ENCODE assay signal across 25 cellular contexts in genomic region chr11:67197606-67198005, GRCh38.
"Had no signal": no experiment of that assay in that cellular context is flagged by ENCODE, and none has a peak within 500 bp of the region (broad histone marks: within the 10 kb centered on the region; RNA-seq: fewer than 3 reads in every experiment).

No MANE protein-coding gene starts in this region.

- H3K4me3 ChIP-seq: left ventricle myocardium inferior, lung, mucosa of descending colon, psoas muscle, transverse colon had no signal

- H3K27me3 ChIP-seq: transverse colon had no signal

- DNase-seq: activated CD4-positive, alpha-beta T cell treated with anti-CD3 and anti-CD28 coated beads for 4 hours; activated CD4-positive, alpha-beta T cell treated with anti-CD3 and anti-CD28 coated beads, Interleukin-2, amount 50 U/mL, for 4 hours; activated CD8-positive, alpha-beta memory T cell treated with anti-CD3 and anti-CD28 coated beads for 24 hours; activated CD8-positive, alpha-beta memory T cell treated with anti-CD3 and anti-CD28 coated beads, Interleukin-2, amount 50 U/mL, for 4 hours; activated gamma-delta T cell treated with Interleukin-2 at 50 U/mL for 16 hours; activated naive CD8-positive, alpha-beta T cell treated with anti-CD3 and anti-CD28 coated beads, Interleukin-2, amount 50 U/mL, for 24 hours; activated T-cell treated with anti-CD3 and anti-CD28 coated beads, Interleukin-2, amount 50 U/mL, for 1 hour; amygdala; central memory CD4-positive, alpha-beta T cell; head of caudate nucleus; left ventricle myocardium inferior; mucosa of descending colon; occipital lobe; psoas muscle; stimulated activated CD4-positive, alpha-beta T cell treated with anti-CD3 and anti-CD28 coated beads, Interleukin-15, amount 100 ng/mL, for 24 hours; stimulated activated CD4-positive, alpha-beta T cell treated with anti-CD3 and anti-CD28 coated beads, Interleukin-2, amount 100 ng/mL, for 24 hours; stimulated activated naive CD4-positive, alpha-beta T cell; T-helper 1 cell; transverse colon had no signal

- H3K27ac Mint-ChIP-seq: activated naive CD4-positive, alpha-beta T cell treated with anti-CD3 and anti-CD28 coated beads, Interleukin-2, amount 50 U/mL, for 24 hours; activated naive CD8-positive, alpha-beta T cell treated with anti-CD3 and anti-CD28 coated beads, Interleukin-2, amount 50 U/mL, for 24 hours; activated T-helper 17 cell treated with anti-CD3 and anti-CD28 coated beads, Interleukin-2, amount 50 U/mL, for 72 hours had no signal

- H3K9me3 Mint-ChIP-seq: activated naive CD4-positive, alpha-beta T cell treated with anti-CD3 and anti-CD28 coated beads, Interleukin-2, amount 50 U/mL, for 24 hours; activated naive CD8-positive, alpha-beta T cell treated with anti-CD3 and anti-CD28 coated beads, Interleukin-2, amount 50 U/mL, for 24 hours; activated T-helper 17 cell treated with anti-CD3 and anti-CD28 coated beads, Interleukin-2, amount 50 U/mL, for 72 hours had no signal

- H3K4me3 Mint-ChIP-seq: activated naive CD4-positive, alpha-beta T cell treated with anti-CD3 and anti-CD28 coated beads, Interleukin-2, amount 50 U/mL, for 24 hours; activated naive CD8-positive, alpha-beta T cell treated with anti-CD3 and anti-CD28 coated beads, Interleukin-2, amount 50 U/mL, for 24 hours; activated T-helper 17 cell treated with anti-CD3 and anti-CD28 coated beads, Interleukin-2, amount 50 U/mL, for 72 hours had no signal

- H3K27me3 Mint-ChIP-seq: activated naive CD4-positive, alpha-beta T cell treated with anti-CD3 and anti-CD28 coated beads, Interleukin-2, amount 50 U/mL, for 24 hours; activated naive CD8-positive, alpha-beta T cell treated with anti-CD3 and anti-CD28 coated beads, Interleukin-2, amount 50 U/mL, for 24 hours; activated T-helper 17 cell treated with anti-CD3 and anti-CD28 coated beads, Interleukin-2, amount 50 U/mL, for 72 hours had no signal

- FAIRE-seq: endothelial cell of umbilical vein, islet of Langerhans had no signal

- H3K9me3 ChIP-seq: left ventricle myocardium inferior, mucosa of descending colon, psoas muscle, transverse colon had no signal

- ATAC-seq: activated naive CD8-positive, alpha-beta T cell treated with anti-CD3 and anti-CD28 coated beads, Interleukin-2, amount 50 U/mL, for 24 hours; activated T-helper 17 cell treated with anti-CD3 and anti-CD28 coated beads, Interleukin-2, amount 50 U/mL, for 72 hours; mucosa of descending colon; psoas muscle had no signal

- H3K27ac ChIP-seq: left ventricle myocardium inferior, parathyroid adenoma, psoas muscle, transverse colon had no signal

- H3K4me1 Mint-ChIP-seq: activated naive CD4-positive, alpha-beta T cell treated with anti-CD3 and anti-CD28 coated beads, Interleukin-2, amount 50 U/mL, for 24 hours; activated naive CD8-positive, alpha-beta T cell treated with anti-CD3 and anti-CD28 coated beads, Interleukin-2, amount 50 U/mL, for 24 hours had no signal

- H3K9ac ChIP-seq: parathyroid adenoma had no signal

- H2AFZ ChIP-seq: parathyroid adenoma had no signal

- H3K4me1 ChIP-seq: left ventricle myocardium inferior, parathyroid adenoma, psoas muscle had no signal
